Comparison of ENCODE assay signal across 28 cellular contexts in the genomic region with DNA sequence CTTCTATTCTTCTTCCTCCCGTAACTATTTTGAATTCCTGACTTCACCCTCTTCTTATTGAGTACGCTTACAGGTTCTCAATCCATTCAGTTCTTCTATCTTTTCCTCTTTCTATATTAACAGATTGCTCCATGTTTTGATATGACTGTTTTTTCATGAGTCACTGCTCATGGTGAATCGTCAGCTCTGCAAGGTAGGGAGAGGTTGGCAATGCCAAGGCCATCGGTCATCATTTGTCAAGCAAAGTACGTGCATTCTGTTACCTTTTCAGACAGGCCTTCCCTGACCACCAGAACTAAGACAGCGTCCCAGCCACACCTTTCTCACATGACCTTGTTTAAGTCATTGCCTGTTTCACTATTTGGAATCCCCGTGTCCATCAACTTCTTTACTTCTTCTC.
DNase-seq lines count a peak whose midpoint lies in the region; ATAC-seq and TF ChIP-seq lines count a peak whose summit lies in the region.
"Had no signal": no experiment of that assay in that cellular context is flagged by ENCODE, and none has a peak within 500 bp of the region (broad histone marks: within the 10 kb centered on the region; RNA-seq: fewer than 3 reads in every experiment).

No MANE protein-coding gene starts in this region.

- no peak overlapping the region for H4K8ac ChIP-seq in trophoblast cell (ENCODE audit: low read depth, low read length)

- DNase-seq in MCF 10A (ENCODE audit: unreplicated experiment) (peak; percentile 36), breast epithelium (ENCODE audit: low spot score in 2 of 2) (no peak), RWPE2 (ENCODE audit: low spot score) (no peak), foreskin keratinocyte (peak; percentile 10 to 49), OCI-M2 (lab: John Stamatoyannopoulos, UW; ENCODE audit: unreplicated experiment) (no peak), trophoblast cell (no peak)
- DNase-seq in naive thymus-derived CD4-positive, alpha-beta T cell, result no peak
- DNase-seq: Caco-2; CD8-positive, alpha-beta T cell; DMS 273 treated with DMSO at 0.1 percent for 48 hours; DMS79; EL; GF-D8; H7; IMR-90; KG1; NCI-H1048; NCI-H1417; NCI-H1694; NCI-H2029 treated with DMSO at 0.1 percent for 48 hours; NCI-H2227 treated with DMSO at 0.1 percent for 48 hours; NCI-H526 treated with DMSO at 0.1 percent for 48 hours; SIG-M5 had no signal

- H3K4me1 ChIP-seq in breast epithelium (no peaks in the 10 kb centered on the region), RWPE2 (ENCODE audit: insufficient read depth, poor library complexity, severe bottlenecking) (no peaks in the 10 kb centered on the region), foreskin keratinocyte (no peaks in the 10 kb centered on the region), trophoblast cell (ENCODE audit: control insufficient read depth in 1 of 2, insufficient read depth in 2 of 2, low read length in 2 of 2) (no peaks in the 10 kb centered on the region)
- H3K4me1 ChIP-seq in naive thymus-derived CD4-positive, alpha-beta T cell (ENCODE audit: control insufficient read depth in 2 of 2, insufficient read depth in 2 of 2, low read length in 2 of 2), result no peaks in the 10 kb centered on the region
- H3K4me1 ChIP-seq: Caco-2 had no signal

- no peak overlapping the region for H2AFZ ChIP-seq in trophoblast cell (ENCODE audit: insufficient read depth, low read length, poor library complexity)

- H3K4ac ChIP-seq in trophoblast cell (ENCODE audit: low read depth, low read length), result no peak overlapping the region

- CTCF ChIA-PET in MCF 10A (lab: Yijun Ruan, JAX), result interaction anchor here (1.2 kb wide), 1 partner anchor 18 kb away, joined by 3 read pairs; no protein-coding TSS in a partner anchor
- CTCF ChIA-PET in naive thymus-derived CD4-positive, alpha-beta T cell (lab: Charles Lee), result no interaction called here

- no peak overlapping the region for H3K14ac ChIP-seq in trophoblast cell (ENCODE audit: low read length)

- BruUV-seq in MCF 10A (replicated peaks; lab: Mats Ljungman, UMichigan), result no TSS peak

- no peak overlapping the region for H3K18ac ChIP-seq in trophoblast cell (ENCODE audit: low read length)

- POLR2A ChIA-PET in MCF 10A (lab: Yijun Ruan, JAX), result interaction anchor here (0.6 kb wide), 1 partner anchor 490 kb away, joined by 3 read pairs; no protein-coding TSS in a partner anchor
- POLR2A ChIA-PET in naive thymus-derived CD4-positive, alpha-beta T cell (lab: Charles Lee), result no interaction called here

- intact Hi-C loops in MCF 10A (cut with micrococcal nuclease), result no loop called here
- intact Hi-C loops in breast epithelium (cut with DNase I; ENCODE audit: low total_unique reads), result no loop called here
- intact Hi-C loops in naive thymus-derived CD4-positive, alpha-beta T cell (cut with micrococcal nuclease), result no loop called here

- peak overlapping the region; percentile 3 for H3K4me3 Mint-ChIP-seq in MCF 10A (ENCODE audit: unreplicated experiment)
- H3K4me3 Mint-ChIP-seq in naive thymus-derived CD4-positive, alpha-beta T cell, result no peak overlapping the region
- H3K4me3 Mint-ChIP-seq: B cell; CD8-positive, alpha-beta T cell had no signal

- no peak overlapping the region for H2AK5ac ChIP-seq in trophoblast cell (ENCODE audit: low read length)

- H3K9me3 Mint-ChIP-seq in MCF 10A (ENCODE audit: unreplicated experiment), result no peaks in the 10 kb centered on the region
- peaks cover 0 to 9% (median 6%) of the 10 kb centered on the region in 11 donors for H3K9me3 Mint-ChIP-seq in naive thymus-derived CD4-positive, alpha-beta T cell

- H3K4me1 Mint-ChIP-seq in MCF 10A (ENCODE audit: insufficient read depth, unreplicated experiment), result peaks cover 16% of the 10 kb centered on the region
- no peaks in the 10 kb centered on the region for H3K4me1 Mint-ChIP-seq in naive thymus-derived CD4-positive, alpha-beta T cell
- H3K4me1 Mint-ChIP-seq: B cell had no signal

- no peaks in the 10 kb centered on the region for H3K79me1 ChIP-seq in trophoblast cell (ENCODE audit: low read length)

- H3K4me3 ChIP-seq in breast epithelium, result no peak overlapping the region
- H3K4me3 ChIP-seq in RWPE2 (ENCODE audit: severe bottlenecking), result no peak overlapping the region
- H3K4me3 ChIP-seq in naive thymus-derived CD4-positive, alpha-beta T cell (ENCODE audit: low read length), result no peak overlapping the region
- no peak overlapping the region for H3K4me3 ChIP-seq in trophoblast cell (ENCODE audit: low read depth, low read length)
- H3K4me3 ChIP-seq: SK-N-MC had no signal

- H3K27ac ChIP-seq in breast epithelium (no peak overlapping the region), RWPE2 (ENCODE audit: poor library complexity, severe bottlenecking) (no peak overlapping the region), foreskin keratinocyte (no peak overlapping the region), trophoblast cell (ENCODE audit: low read depth, low read length) (no peak overlapping the region)
- no peak overlapping the region for H3K27ac ChIP-seq in naive thymus-derived CD4-positive, alpha-beta T cell (ENCODE audit: low read depth, low read length)
- H3K27ac ChIP-seq: 22Rv1, C4-2B, SK-N-MC had no signal

- no peaks in the 10 kb centered on the region for H3K36me3 Mint-ChIP-seq in MCF 10A (ENCODE audit: insufficient read depth, unreplicated experiment)
- no peaks in the 10 kb centered on the region for H3K36me3 Mint-ChIP-seq in naive thymus-derived CD4-positive, alpha-beta T cell
- H3K36me3 Mint-ChIP-seq: CD8-positive, alpha-beta T cell had no signal

- no peak overlapping the region for H2BK5ac ChIP-seq in trophoblast cell (ENCODE audit: low read depth, low read length, poor library complexity)

- H3K9me3 ChIP-seq in breast epithelium, result no peaks in the 10 kb centered on the region
- H3K9me3 ChIP-seq in RWPE2 (ENCODE audit: severe bottlenecking), result no peaks in the 10 kb centered on the region
- no peaks in the 10 kb centered on the region for H3K9me3 ChIP-seq in naive thymus-derived CD4-positive, alpha-beta T cell (ENCODE audit: control insufficient read depth in 2 of 3, low read length in 3 of 3)
- H3K9me3 ChIP-seq in trophoblast cell (ENCODE audit: insufficient read depth, low read depth, low read length), result no peaks in the 10 kb centered on the region
- H3K9me3 ChIP-seq: Caco-2 had no signal

- peak overlapping the region; percentile 25 for H3K27ac Mint-ChIP-seq in MCF 10A (ENCODE audit: low read depth, unreplicated experiment)
- H3K27ac Mint-ChIP-seq in naive thymus-derived CD4-positive, alpha-beta T cell, result no peak overlapping the region
- H3K27ac Mint-ChIP-seq: B cell; CD8-positive, alpha-beta T cell had no signal

- H4K91ac ChIP-seq in trophoblast cell (ENCODE audit: low read depth, low read length), result no peak overlapping the region

- ATAC-seq in RWPE2 (ENCODE audit: low read depth) (peak; percentile 50; the same call in 2 of the 3 replicates), foreskin keratinocyte (no peak)
- no peak for ATAC-seq in naive thymus-derived CD4-positive, alpha-beta T cell
- ATAC-seq: CD8-positive, alpha-beta T cell; Panc1 had no signal

- H2BK120ac ChIP-seq in trophoblast cell (ENCODE audit: insufficient read depth, low read length, poor library complexity), result no peak overlapping the region

- H3K27me3 ChIP-seq in breast epithelium (no peaks in the 10 kb centered on the region), RWPE2 (ENCODE audit: insufficient read depth, poor library complexity, severe bottlenecking) (no peaks in the 10 kb centered on the region), foreskin keratinocyte (no peaks in the 10 kb centered on the region), trophoblast cell (ENCODE audit: insufficient read depth, low read length) (no peaks in the 10 kb centered on the region)
- no peaks in the 10 kb centered on the region for H3K27me3 ChIP-seq in naive thymus-derived CD4-positive, alpha-beta T cell (ENCODE audit: control insufficient read depth in 2 of 2, insufficient read depth in 2 of 2, low read length in 2 of 2)

- H3K4me2 ChIP-seq in trophoblast cell (ENCODE audit: low read length), result no peak overlapping the region

- TF ChIP-seq POLR2A in breast epithelium (IDR thresholded peaks at IDR 0.05), result no peak

- WGBS in trophoblast cell (ENCODE audit: extremely low coverage, insufficient coverage, insufficient read length), result no CpG with 5 or more reads among the region's 7 CpGs

- no peak overlapping the region for H3K23ac ChIP-seq in trophoblast cell (ENCODE audit: low read length)

- no peaks in the 10 kb centered on the region for H3K79me2 ChIP-seq in trophoblast cell (ENCODE audit: control insufficient read depth, insufficient read depth, low read length, poor library complexity)

- no peak overlapping the region for H3K9ac ChIP-seq in trophoblast cell (ENCODE audit: low read length)

- H3K36me3 ChIP-seq in breast epithelium (no peaks in the 10 kb centered on the region), RWPE2 (ENCODE audit: low read depth) (no peaks in the 10 kb centered on the region), trophoblast cell (ENCODE audit: control insufficient read depth in 1 of 2, insufficient read depth in 2 of 2, low read length in 2 of 2) (no peaks in the 10 kb centered on the region)
- H3K36me3 ChIP-seq in naive thymus-derived CD4-positive, alpha-beta T cell (ENCODE audit: control insufficient read depth in 2 of 3, insufficient read depth in 3 of 3, low read length in 3 of 3), result no peaks in the 10 kb centered on the region

- no peaks in the 10 kb centered on the region for H3K27me3 Mint-ChIP-seq in MCF 10A (ENCODE audit: insufficient read depth, unreplicated experiment)
- H3K27me3 Mint-ChIP-seq in naive thymus-derived CD4-positive, alpha-beta T cell, result no peaks in the 10 kb centered on the region
- H3K27me3 Mint-ChIP-seq: B cell had no signal

- no peak overlapping the region for H2BK12ac ChIP-seq in trophoblast cell (ENCODE audit: low read length)

- H4K12ac ChIP-seq in trophoblast cell (ENCODE audit: low read depth, low read length), result no peak overlapping the region

- TF ChIP-seq CTCF in MCF 10A (IDR thresholded peaks at IDR 0.05; ENCODE audit: unreplicated experiment), result no peak
- no peak for TF ChIP-seq CTCF in breast epithelium (IDR thresholded peaks at IDR 0.05)
- TF ChIP-seq CTCF in RWPE2 (IDR thresholded peaks at IDR 0.05; ENCODE audit: poor library complexity, severe bottlenecking), result no peak
- TF ChIP-seq CTCF in foreskin keratinocyte (conservative IDR thresholded peaks at IDR 0.05), result no peak

Comparison
In these comparisons a context has a peak if more than half of its experiments do, and no peak if none do; other contexts are left out.
1. DNase-seq: peak in MCF 10A (single experiment) and foreskin keratinocyte (2 of 2); none in breast epithelium (0 of 2), RWPE2 (single experiment), naive thymus-derived CD4-positive, alpha-beta T cell (0 of 9), OCI-M2 (single experiment) and trophoblast cell (0 of 2).